In genomic region chr17:29147228-29147627, GRCh38 we compare ENCODE assay signal across 8 cellular contexts. TPM values are rescaled to one million over a fixed set of nuclear protein-coding genes. Genes with fewer than 3 reads are reported as not detected.
A peak's percentile ranks its signal among the peaks of the same experiment; 100 is the strongest.
DNase-seq lines count a peak whose midpoint lies in the region; ATAC-seq, FAIRE-seq and TF ChIP-seq lines count a peak whose summit lies in the region.
"Not testable (repeated sequence)": the region's sequence is repeated elsewhere in the genome, so short reads cannot be mapped to it uniquely, and the experiment has no call there.

No MANE protein-coding gene starts in this region.

- not testable (repeated sequence) for H3K9me3 Mint-ChIP-seq in T-cell; activated CD4-positive, alpha-beta T cell treated with anti-CD3 and anti-CD28 coated beads, Interleukin-2, amount 10 ng/mL, durations not matched to agents 7 days and 5 days; activated T-helper 1 cell treated with anti-CD3 and anti-CD28 coated beads, Interleukin-12 subunit alpha, Interleukin-12 subunit beta, Interleukin-2, Interleukin-4 antibody, amounts not matched to agents 30 ng/mL and 10 ng/mL and 1 ng/mL, durations not matched to agents 14 hours and 24 hours and 36 hours; immature natural killer cell; natural killer cell

- H3K4me1 ChIP-seq in HCT116 (ENCODE audit: control insufficient read depth in 1 of 2, insufficient read depth in 2 of 2, low read length in 2 of 2) (peaks cover 78 to 93% of the 10 kb centered on the region in 2 experiments), K562 (replicated peaks in 1 of 2; ENCODE audit: control insufficient read depth in 2 of 2, insufficient read depth in 2 of 2, low read length in 2 of 2) (peaks cover 48 to 61% of the 10 kb centered on the region in 2 experiments), testis (peaks cover 14% of the 10 kb centered on the region)

- DNase-seq in HCT116 (ENCODE audit: low read depth, low spot score); T-cell; activated CD4-positive, alpha-beta T cell treated with anti-CD3 and anti-CD28 coated beads, Interleukin-2, amount 10 ng/mL, durations not matched to agents 7 days and 5 days; activated T-helper 1 cell treated with anti-CD3 and anti-CD28 coated beads, Interleukin-12 subunit alpha, Interleukin-12 subunit beta, Interleukin-2, Interleukin-4 antibody, amounts not matched to agents 30 ng/mL and 10 ng/mL and 1 ng/mL, durations not matched to agents 14 hours and 24 hours and 36 hours (ENCODE audit: low spot score); K562 (ENCODE audit: extremely low read depth in 1 of 4, low spot score in 3 of 4); immature natural killer cell; natural killer cell; testis: not testable (repeated sequence)

- FAIRE-seq in K562 (lab: Jason Lieb, UNC): not testable (repeated sequence)

- H4K20me1 ChIP-seq in HCT116 (ENCODE audit: insufficient read depth); K562 (replicated peaks; ENCODE audit: control insufficient read depth, insufficient read depth, low read length): not testable (repeated sequence)

- H3K9ac ChIP-seq in HCT116 (ENCODE audit: low read length) (peak overlapping the region; percentile 23; the same call in 1 of the 2 replicates), K562 (ENCODE audit: insufficient read depth in 1 of 2, low read depth in 2 of 2, low read length in 2 of 2) (peak overlapping the region in 1 of 2 experiments; percentile 39; a peak in 1 of 4 replicates)

- H3K36me3 ChIP-seq in HCT116 (ENCODE audit: control insufficient read depth in 1 of 2, insufficient read depth in 2 of 2, low read length in 2 of 2); testis (ENCODE audit: low read depth, missing control alignments): not testable (repeated sequence)
- H3K36me3 ChIP-seq in K562 (ENCODE audit: control insufficient read depth, insufficient read depth, low read length): peaks cover 13% of the 10 kb centered on the region; the same call in 2 of the 3 replicates

- ATAC-seq in HCT116; T-cell (replicated peaks in 1 of 4); K562; natural killer cell: not testable (repeated sequence)

- TF ChIP-seq EP300 in K562 (IDR thresholded peaks at IDR 0.05; ENCODE audit: low read length): not testable (repeated sequence)

- H3K27ac Mint-ChIP-seq in T-cell: peak overlapping the region; percentile 73 to 77
- peak overlapping the region; percentile 63 for H3K27ac Mint-ChIP-seq in activated CD4-positive, alpha-beta T cell treated with anti-CD3 and anti-CD28 coated beads, Interleukin-2, amount 10 ng/mL, durations not matched to agents 7 days and 5 days
- peak overlapping the region; percentile 74 for H3K27ac Mint-ChIP-seq in activated T-helper 1 cell treated with anti-CD3 and anti-CD28 coated beads, Interleukin-12 subunit alpha, Interleukin-12 subunit beta, Interleukin-2, Interleukin-4 antibody, amounts not matched to agents 30 ng/mL and 10 ng/mL and 1 ng/mL, durations not matched to agents 14 hours and 24 hours and 36 hours
- H3K27ac Mint-ChIP-seq in immature natural killer cell: peak overlapping the region in 5 of 6 donors; percentile 72 to 80 (median 75)
- peak overlapping the region; percentile 88 to 90 for H3K27ac Mint-ChIP-seq in natural killer cell

- peak overlapping the region; percentile 55 for H3K4me2 ChIP-seq in HCT116 (ENCODE audit: low read length)
- H3K4me2 ChIP-seq in K562 (ENCODE audit: insufficient read depth, low read length): peak overlapping the region; percentile 71

- TF ChIP-seq RAD21 in HCT116 (IDR thresholded peaks at IDR 0.05; ENCODE audit: low read depth); K562 (CRISPR knock-in tag; conservative IDR thresholded peaks at IDR 0.05 in 1 of 2, IDR thresholded peaks at IDR 0.05 in 1 of 2): not testable (repeated sequence)

- not testable (repeated sequence) for H3K9me3 ChIP-seq in HCT116 (ENCODE audit: control insufficient read depth in 1 of 2, insufficient read depth in 1 of 2, low read depth in 1 of 2, low read length in 2 of 2); K562 (replicated peaks; ENCODE audit: control insufficient read depth, insufficient read depth, low read depth, low read length); testis

- H3K27me3 ChIP-seq in HCT116 (ENCODE audit: insufficient read depth, low read length); K562 (ENCODE audit: control insufficient read depth in 2 of 2, insufficient read depth in 2 of 2, low read length in 2 of 2); testis: not testable (repeated sequence)

- RAD21 ChIA-PET in HCT116 (lab: Charles Lee; ENCODE audit: low non-redundant PET in 1 of 2, low total read pairs in 2 of 2, uncharacterized antibody in 2 of 2, unreplicated experiment in 2 of 2): interaction anchor here in 1 of 2 experiments (1.0 to 1.1 kb wide), 3 partner anchors 30 to 72 kb away, joined by 3 to 4 read pairs (median 4); partner anchors contain the start of gene MYO18A

- H3K4me3 Mint-ChIP-seq in T-cell (peak overlapping the region in 1 of 3 donors; percentile 73), immature natural killer cell (peak overlapping the region in 2 of 5 donors; percentile 39 to 58), natural killer cell (peak overlapping the region; percentile 26)
- H3K4me3 Mint-ChIP-seq in activated CD4-positive, alpha-beta T cell treated with anti-CD3 and anti-CD28 coated beads, Interleukin-2, amount 10 ng/mL, durations not matched to agents 7 days and 5 days: not testable (repeated sequence)
- peak overlapping the region; percentile 38 for H3K4me3 Mint-ChIP-seq in activated T-helper 1 cell treated with anti-CD3 and anti-CD28 coated beads, Interleukin-12 subunit alpha, Interleukin-12 subunit beta, Interleukin-2, Interleukin-4 antibody, amounts not matched to agents 30 ng/mL and 10 ng/mL and 1 ng/mL, durations not matched to agents 14 hours and 24 hours and 36 hours

- H3K36me3 Mint-ChIP-seq in T-cell; activated CD4-positive, alpha-beta T cell treated with anti-CD3 and anti-CD28 coated beads, Interleukin-2, amount 10 ng/mL, durations not matched to agents 7 days and 5 days (ENCODE audit: low read depth); activated T-helper 1 cell treated with anti-CD3 and anti-CD28 coated beads, Interleukin-12 subunit alpha, Interleukin-12 subunit beta, Interleukin-2, Interleukin-4 antibody, amounts not matched to agents 30 ng/mL and 10 ng/mL and 1 ng/mL, durations not matched to agents 14 hours and 24 hours and 36 hours (ENCODE audit: low read depth); immature natural killer cell; natural killer cell: not testable (repeated sequence)

- H3K4me1 Mint-ChIP-seq in T-cell (peaks cover 49 to 58% (median 49%) of the 10 kb centered on the region in 3 donors), immature natural killer cell (peaks cover 39 to 61% of the 10 kb centered on the region in 2 donors), natural killer cell (peaks cover 27 to 52% of the 10 kb centered on the region in 2 donors)
- peaks cover 65% of the 10 kb centered on the region for H3K4me1 Mint-ChIP-seq in activated CD4-positive, alpha-beta T cell treated with anti-CD3 and anti-CD28 coated beads, Interleukin-2, amount 10 ng/mL, durations not matched to agents 7 days and 5 days
- peaks cover 65% of the 10 kb centered on the region for H3K4me1 Mint-ChIP-seq in activated T-helper 1 cell treated with anti-CD3 and anti-CD28 coated beads, Interleukin-12 subunit alpha, Interleukin-12 subunit beta, Interleukin-2, Interleukin-4 antibody, amounts not matched to agents 30 ng/mL and 10 ng/mL and 1 ng/mL, durations not matched to agents 14 hours and 24 hours and 36 hours (ENCODE audit: low read depth)

- H3K27me3 Mint-ChIP-seq in T-cell; activated CD4-positive, alpha-beta T cell treated with anti-CD3 and anti-CD28 coated beads, Interleukin-2, amount 10 ng/mL, durations not matched to agents 7 days and 5 days; activated T-helper 1 cell treated with anti-CD3 and anti-CD28 coated beads, Interleukin-12 subunit alpha, Interleukin-12 subunit beta, Interleukin-2, Interleukin-4 antibody, amounts not matched to agents 30 ng/mL and 10 ng/mL and 1 ng/mL, durations not matched to agents 14 hours and 24 hours and 36 hours (ENCODE audit: insufficient read depth); immature natural killer cell (ENCODE audit: low read depth in 3 of 3); natural killer cell (ENCODE audit: low read depth in 2 of 2): not testable (repeated sequence)

- POLR2A ChIA-PET in HCT116 (lab: Charles Lee): interaction anchor here (1.3 to 1.7 kb wide), 2 partner anchors 8 to 10 kb away, joined by 4 to 5 read pairs; no protein-coding TSS in a partner anchor
- POLR2A ChIA-PET in T-cell (lab: Charles Lee): interaction anchor here (0.6 to 2.4 kb wide), 3 partner anchors 33 to 147 kb away, joined by 3 to 17 read pairs (median 8); partner anchors contain the start of gene NUFIP2 (in 1 of the 2)
- POLR2A ChIA-PET in activated CD4-positive, alpha-beta T cell treated with anti-CD3 and anti-CD28 coated beads, Interleukin-2, amount 10 ng/mL, durations not matched to agents 7 days and 5 days (lab: Charles Lee): not testable (repeated sequence)
- POLR2A ChIA-PET in K562 (lab: Yijun Ruan, JAX): interaction anchor here (0.6 to 3.6 kb wide), 10 partner anchors 8 to 474 kb away, joined by 3 to 15 read pairs (median 4); partner anchors contain the start of gene NUFIP2

- intact Hi-C loops in HCT116 (cut with micrococcal nuclease): loop anchor here (10.0 kb wide), 2 partner anchors 228 to 448 kb away; partner anchors contain the start of gene ANKRD13B
- intact Hi-C loops in activated T-helper 1 cell treated with anti-CD3 and anti-CD28 coated beads, Interleukin-12 subunit alpha, Interleukin-12 subunit beta, Interleukin-2, Interleukin-4 antibody, amounts not matched to agents 30 ng/mL and 10 ng/mL and 1 ng/mL, durations not matched to agents 14 hours and 24 hours and 36 hours (cut with micrococcal nuclease): loop anchor here (5.0 kb wide), 1 partner anchor 420 kb away; the partner anchor contains the start of genes ABHD15 and TP53I13
- intact Hi-C loops in K562 (cut with micrococcal nuclease): loop anchor here (10.0 kb wide), 4 partner anchors 98 to 468 kb away; partner anchors contain the start of gene CRYBA1
- intact Hi-C loops in natural killer cell (cut with micrococcal nuclease): not testable (repeated sequence)
- intact Hi-C loops in testis (cut with DNase I; ENCODE audit: low total_unique reads): loop anchor here (10.0 kb wide), 1 partner anchor 148 kb away; the partner anchor contains the start of gene NUFIP2

- CTCF ChIA-PET in HCT116 (lab: Charles Lee): interaction anchor here (1.1 to 7.2 kb wide), 5 partner anchors 23 to 182 kb away, joined by 3 to 127 read pairs (median 54); partner anchors contain the start of gene MYO18A
- CTCF ChIA-PET in T-cell (lab: Charles Lee): interaction anchor here (0.7 to 6.8 kb wide), 9 partner anchors 10 to 147 kb away, joined by 3 to 184 read pairs (median 7); partner anchors contain the start of genes MYO18A (in 1 of the 2) and NUFIP2 (in 1 of the 2)
- CTCF ChIA-PET in activated CD4-positive, alpha-beta T cell treated with anti-CD3 and anti-CD28 coated beads, Interleukin-2, amount 10 ng/mL, durations not matched to agents 7 days and 5 days (lab: Charles Lee): interaction anchor here (1.0 to 8.5 kb wide), 10 partner anchors 8 to 75 kb away, joined by 3 to 99 read pairs (median 15); partner anchors contain the start of gene MYO18A
- CTCF ChIA-PET in K562 (lab: Yijun Ruan, JAX; ENCODE audit: low intra/inter-chr PET ratio): interaction anchor here (2.3 kb wide), 1 partner anchor 144 kb away, joined by 15 read pairs; no protein-coding TSS in a partner anchor

- H3K4me3 ChIP-seq in HCT116 (replicated peaks in 1 of 2; ENCODE audit: low read depth in 1 of 2, low read length in 2 of 2): peak overlapping the region in 1 of 2 experiments; percentile 16; a peak in 2 of 4 replicates
- H3K4me3 ChIP-seq in K562, testis: not testable (repeated sequence)

- not testable (repeated sequence) for BruUV-seq in HCT116 (replicated peaks; lab: Mats Ljungman, UMichigan); K562 (replicated peaks; lab: Mats Ljungman, UMichigan)

- H3K9me1 ChIP-seq in K562 (ENCODE audit: control insufficient read depth, insufficient read depth, low read length): not testable (repeated sequence)

- H3K27ac ChIP-seq in HCT116 (ENCODE audit: low read depth, low read length): peak overlapping the region; percentile 19; the same call in 1 of the 2 replicates
- peak overlapping the region; percentile 77 for H3K27ac ChIP-seq in K562 (ENCODE audit: extremely low read depth, low read depth, low read length)
- peak overlapping the region; percentile 3 to 34 for H3K27ac ChIP-seq in testis

- peaks cover 24% of the 10 kb centered on the region; the same call in 1 of the 2 replicates for H3K79me2 ChIP-seq in HCT116 (ENCODE audit: insufficient read depth, low read length)
- H3K79me2 ChIP-seq in K562 (ENCODE audit: control insufficient read depth, insufficient read depth, low read length): peaks cover 85% of the 10 kb centered on the region

- H3K9me2 ChIP-seq in HCT116 (ENCODE audit: insufficient read depth): not testable (repeated sequence)

- TF ChIP-seq CTCF in HCT116 (IDR thresholded peaks at IDR 0.05 in 2 of 3, conservative IDR thresholded peaks at IDR 0.05 in 1 of 3; ENCODE audit: borderline replicate concordance in 1 of 3, insufficient read depth in 1 of 3, low read depth in 2 of 3, low read length in 2 of 3); K562 (IDR thresholded peaks at IDR 0.05 in 2 of 3, conservative IDR thresholded peaks at IDR 0.05 in 1 of 3; ENCODE audit: insufficient read depth in 2 of 3, low read depth in 1 of 3, low read length in 3 of 3); natural killer cell (IDR thresholded peaks at IDR 0.05); testis (IDR thresholded peaks at IDR 0.05): not testable (repeated sequence)

- in situ Hi-C loops in K562 (cut with MboI): loop anchor here (5.0 kb wide), 2 partner anchors 35 to 65 kb away; partner anchors contain the start of gene MYO18A

- TF ChIP-seq POLR2A in HCT116 (IDR thresholded peaks at IDR 0.05; ENCODE audit: borderline replicate concordance, extremely low read depth, insufficient read depth, insufficient read length); K562 (conservative IDR thresholded peaks at IDR 0.05); testis (IDR thresholded peaks at IDR 0.05): not testable (repeated sequence)

- 33% methylated on average over 2 of the region's 2 CpGs for WGBS in K562 (ENCODE audit: insufficient coverage, low coverage, missing lambda C conversion rate)
- WGBS in testis, 2 donors: 87 to 88% methylated on average over 2 of the region's 2 CpGs

- not testable (repeated sequence) for H2AFZ ChIP-seq in HCT116 (ENCODE audit: low read depth, low read length, poor library complexity, severe bottlenecking); K562 (ENCODE audit: low read depth, low read length)

RNA-seq across cellular contexts. Expression of gene MYO18A, which starts 33.0 kb away (rescaled TPM):
- total RNA-seq in HCT116 (2021; ENCODE audit: unreplicated experiment): 37.2 TPM
- 33.8 and 36.0 TPM in 2 replicates for polyA plus RNA-seq in HCT116 (2012)
- total RNA-seq in T-cell: 100 to 1,000 TPM; 119 to 151 (median 145) TPM
- 100 to 1,000 TPM in 1 of 2 experiments, 10 to 100 TPM in 1; 82.2 to 101 TPM for total RNA-seq in activated CD4-positive, alpha-beta T cell treated with anti-CD3 and anti-CD28 coated beads, Interleukin-2, amount 10 ng/mL, durations not matched to agents 7 days and 5 days
- total RNA-seq in activated T-helper 1 cell treated with anti-CD3 and anti-CD28 coated beads, Interleukin-12 subunit alpha, Interleukin-12 subunit beta, Interleukin-2, Interleukin-4 antibody, amounts not matched to agents 30 ng/mL and 10 ng/mL and 1 ng/mL, durations not matched to agents 14 hours and 24 hours and 36 hours: 38.2 and 40.5 TPM in 2 replicates
- 148 and 349 TPM in 2 replicates for total RNA-seq in K562 (2011; cell fraction: chromatin; rRNA removed; ENCODE audit: low replicate concordance)
- 124 and 136 TPM in 2 replicates for total RNA-seq in K562 (2011; cell fraction: nucleolus; rRNA removed)
- 129 and 134 TPM in 2 replicates for total RNA-seq in K562 (2011; cell fraction: nucleoplasm; rRNA removed)
- 41.7 and 42.3 TPM in 2 replicates for total RNA-seq in K562 (2014; rRNA removed)
- 10.4 and 16.4 TPM in 2 replicates for total RNA-seq in K562 (2014; rRNA removed; fragmentation: Illumina TruSeq; extraction: Trizol)
- 17.1 and 19.2 TPM in 2 replicates for total RNA-seq in K562 (2015; rRNA removed; fragmentation: Illumina TruSeq; extraction: Trizol)
- 51.8 and 65.4 TPM in 2 replicates for total RNA-seq in K562 (2021)
- polyA plus RNA-seq in K562 (2011; rRNA removed): 8.1 and 10.7 TPM in 2 replicates
- 7.3 and 9.5 TPM in 2 replicates for polyA plus RNA-seq in K562 (2011; cell fraction: cytosol; rRNA removed)
- polyA plus RNA-seq in K562 (2011; cell fraction: nucleus; rRNA removed): 62.2 and 107 TPM in 2 replicates
- polyA plus RNA-seq in K562 (2012): 31.3 and 34.9 TPM in 2 replicates
- 34.4 and 39.1 TPM in 2 replicates for polyA plus RNA-seq in K562 (2014; fragmentation: Illumina TruSeq; extraction: Trizol)
- polyA plus RNA-seq in K562 (2014; fragmentation: Nextera tagmentation; extraction: Ambion mirVana): 1 to 10 TPM; 2.5 TPM
- polyA plus RNA-seq in K562 (2014; rRNA removed): 20.4 and 32.3 TPM in 2 replicates
- polyA minus RNA-seq in K562 (2011; rRNA and poly(A)+ RNA removed): 12.1 and 19.8 TPM in 2 replicates
- polyA minus RNA-seq in K562 (2011; cell fraction: cytosol; rRNA and poly(A)+ RNA removed): 22.1 and 22.6 TPM in 2 replicates
- polyA minus RNA-seq in K562 (2011; cell fraction: nucleus; rRNA and poly(A)+ RNA removed): 40.4 and 54.3 TPM in 2 replicates
- polyA plus RNA-seq in immature natural killer cell: 10 to 100 TPM in 1 of 3 donors, 1 to 10 TPM in 2; 1.5 to 32.5 (median 5.2) TPM
- total RNA-seq in natural killer cell: 100 to 1,000 TPM; 110 to 117 (median 115) TPM
- total RNA-seq in testis: 100 to 1,000 TPM in 1 of 2 donors, 10 to 100 TPM in 1; 91.1 to 154 TPM
- polyA plus RNA-seq in testis (ENCODE audit: insufficient read depth, low read depth, low replicate concordance): 89.1 TPM

Comparison
In these comparisons a context has a peak if more than half of its experiments do, and no peak if none do; other contexts are left out.
1. H3K27ac ChIP-seq: peak in every context shown above with its lines; median percentile 77 in K562; 19 in HCT116; 18 in testis.